In genomic region chr16:32116080-32116479, GRCh38 we compare ENCODE assay signal across 8 cellular contexts.
DNase-seq lines count a peak whose midpoint lies in the region; ATAC-seq and TF ChIP-seq lines count a peak whose summit lies in the region.

No MANE protein-coding gene starts in this region.

- WGBS in right lobe of liver (ENCODE audit: insufficient coverage, low coverage, low lambda C conversion rate, missing lambda C conversion rate): 5% methylated on average over 52 of the region's 52 CpGs

- H3K36me3 Mint-ChIP-seq in activated naive CD8-positive, alpha-beta T cell treated with anti-CD3 and anti-CD28 coated beads, Interleukin-2, amount 10 ng/mL, durations not matched to agents 7 days and 5 days: no peaks in the 10 kb centered on the region

- H3K27ac ChIP-seq in right lobe of liver: no peak overlapping the region

- H3K4me3 Mint-ChIP-seq in activated naive CD8-positive, alpha-beta T cell treated with anti-CD3 and anti-CD28 coated beads, Interleukin-2, amount 10 ng/mL, durations not matched to agents 7 days and 5 days: peak overlapping the region; percentile 50

- H3K9me3 ChIP-seq in right lobe of liver: no peaks in the 10 kb centered on the region

- H3K27me3 Mint-ChIP-seq in activated naive CD8-positive, alpha-beta T cell treated with anti-CD3 and anti-CD28 coated beads, Interleukin-2, amount 10 ng/mL, durations not matched to agents 7 days and 5 days: peaks cover 14% of the 10 kb centered on the region

- no peaks in the 10 kb centered on the region for H3K36me3 ChIP-seq in right lobe of liver

- ATAC-seq in activated naive CD8-positive, alpha-beta T cell treated with anti-CD3 and anti-CD28 coated beads, Interleukin-2, amount 10 ng/mL, durations not matched to agents 7 days and 5 days (ENCODE audit: low read depth): no peak
- ATAC-seq in right lobe of liver (no peak), HG03521 (IDR thresholded peaks at IDR 0.05; ENCODE audit: unreplicated experiment) (no peak), GM18870 (IDR thresholded peaks at IDR 0.05; ENCODE audit: unreplicated experiment) (no peak), HG03469 (IDR thresholded peaks at IDR 0.05; ENCODE audit: unreplicated experiment) (no peak)

- H3K27ac Mint-ChIP-seq in activated naive CD8-positive, alpha-beta T cell treated with anti-CD3 and anti-CD28 coated beads, Interleukin-2, amount 10 ng/mL, durations not matched to agents 7 days and 5 days: no peak overlapping the region

- TF ChIP-seq CTCF in GM13977 (IDR thresholded peaks at IDR 0.05; ENCODE audit: extremely low read depth, insufficient read depth, missing control alignments) (no peak), right lobe of liver (IDR thresholded peaks at IDR 0.05) (no peak)

- no peak for TF ChIP-seq POLR2A in right lobe of liver (IDR thresholded peaks at IDR 0.05)

- no peaks in the 10 kb centered on the region for H3K27me3 ChIP-seq in right lobe of liver

- no peaks in the 10 kb centered on the region for H3K4me1 Mint-ChIP-seq in activated naive CD8-positive, alpha-beta T cell treated with anti-CD3 and anti-CD28 coated beads, Interleukin-2, amount 10 ng/mL, durations not matched to agents 7 days and 5 days

- peak; percentile 4 for DNase-seq in ACHN
- peak; percentile 1 for DNase-seq in GM13977 (ENCODE audit: low spot score)
- peak; percentile 32 for DNase-seq in activated naive CD8-positive, alpha-beta T cell treated with anti-CD3 and anti-CD28 coated beads, Interleukin-2, amount 10 ng/mL, durations not matched to agents 7 days and 5 days
- DNase-seq in right lobe of liver: peak in 1 of 3 donors; percentile 24
- no peak for DNase-seq in DMS114 treated with DMSO at 0.1 percent for 48 hours (lab: John Stamatoyannopoulos, UW; ENCODE audit: unreplicated experiment)

- no peaks in the 10 kb centered on the region for H3K4me1 ChIP-seq in right lobe of liver

- peak overlapping the region in 2 of 3 donors; percentile 26 to 39 for H3K4me3 ChIP-seq in right lobe of liver

- H3K9me3 Mint-ChIP-seq in activated naive CD8-positive, alpha-beta T cell treated with anti-CD3 and anti-CD28 coated beads, Interleukin-2, amount 10 ng/mL, durations not matched to agents 7 days and 5 days: no peaks in the 10 kb centered on the region

- POLR2A ChIA-PET in activated naive CD8-positive, alpha-beta T cell treated with anti-CD3 and anti-CD28 coated beads, Interleukin-2, amount 10 ng/mL, durations not matched to agents 7 days and 5 days (lab: Charles Lee): no interaction called here

- in situ Hi-C loops in ACHN (cut with HindIII; ENCODE audit: low pct_ligation_motif_present, low pct_unique_long_range_greater_than_20kb, low sequenced_read_pairs) (no loop called here), GM13977 (cut with MboI; ENCODE audit: low pct_unique_long_range_greater_than_20kb, low sequenced_read_pairs, unreplicated experiment) (no loop called here)

- intact Hi-C loops in right lobe of liver (cut with DNase I): no loop called here
